In the genomic region with DNA sequence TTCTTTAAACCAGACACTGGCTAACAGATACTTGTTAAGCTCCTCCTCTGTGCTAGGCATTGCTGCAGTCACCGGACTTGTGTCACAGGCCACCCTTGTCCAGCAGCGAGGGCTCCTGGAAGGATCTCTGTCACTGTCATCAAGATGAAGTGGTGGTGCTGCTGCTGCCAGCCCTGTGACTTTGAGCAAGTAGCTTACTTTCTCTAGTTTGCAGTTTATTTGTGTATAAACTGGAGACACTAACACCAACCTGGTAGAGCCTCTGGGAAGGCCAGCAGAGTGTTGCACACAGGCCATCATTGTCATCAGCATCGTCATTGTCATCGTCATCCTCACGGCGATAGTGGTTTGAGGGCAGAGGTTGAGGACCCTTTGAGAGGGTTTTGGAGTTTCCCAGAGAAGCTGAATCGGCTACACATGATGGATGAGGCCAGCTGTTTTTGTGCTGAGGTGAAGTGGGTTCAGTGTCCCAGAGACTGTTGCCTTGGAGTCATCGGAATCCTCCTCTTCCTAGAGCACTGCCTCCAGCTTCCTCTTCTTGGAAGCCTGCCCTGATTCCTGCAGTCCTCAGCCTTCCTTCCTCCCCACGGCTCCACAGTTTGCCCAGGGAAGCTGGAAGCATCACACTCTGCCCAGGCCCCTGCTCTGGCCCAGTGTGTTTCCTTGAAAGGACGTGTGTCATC, we compare ENCODE assay signal across 15 cellular contexts.
DNase-seq lines count a peak whose midpoint lies in the region; ATAC-seq and TF ChIP-seq lines count a peak whose summit lies in the region.
"Had no signal": no experiment of that assay in that cellular context is flagged by ENCODE, and none has a peak within 500 bp of the region (broad histone marks: within the 10 kb centered on the region; RNA-seq: fewer than 3 reads in every experiment).

No MANE protein-coding gene starts in this region.

- dilution Hi-C loops in IMR-90 (cut with HindIII; ENCODE audit: low sequenced_read_pairs, unreplicated experiment), result no loop called here

- in situ Hi-C loops in IMR-90 (cut with MboI; ENCODE audit: low sequenced_read_pairs), result no loop called here

- H3K4ac ChIP-seq in IMR-90 (ENCODE audit: low read depth, low read length), result peak overlapping the region; percentile 19

- WGBS in IMR-90 (ENCODE audit: extremely low coverage in 2 of 2, insufficient read length in 1 of 2), 2 experiments, result 38% methylated on average over 5 of the region's 10 CpGs; no CpG with 5 or more reads in 1 of the 2 experiments
- WGBS in ectodermal cell, 2 experiments, result 78 to 83% methylated on average over 10 of the region's 10 CpGs

- peak overlapping the region; percentile 1 to 12; a peak in 2 of 4 replicates for H4K8ac ChIP-seq in IMR-90 (ENCODE audit: low read depth in 2 of 2, low read length in 2 of 2)

- peak overlapping the region; percentile 12; the same call in 1 of the 2 replicates for H3K14ac ChIP-seq in IMR-90 (replicated peaks; ENCODE audit: low read depth, low read length)

- TF ChIP-seq CTCF in IMR-90 (conservative IDR thresholded peaks at IDR 0.05; ENCODE audit: low read depth, low read length), result no peak
- no peak for TF ChIP-seq CTCF in parathyroid adenoma (IDR thresholded peaks at IDR 0.05)

- peak overlapping the region; percentile 33; the same call in 1 of the 2 replicates for H2BK20ac ChIP-seq in IMR-90 (ENCODE audit: low read depth, low read length)

- no peak overlapping the region for H3K9ac ChIP-seq in IMR-90 (ENCODE audit: low read depth, low read length)
- no peak overlapping the region for H3K9ac ChIP-seq in parathyroid adenoma

- no peak overlapping the region for H3K4me3 ChIP-seq in IMR-90 (ENCODE audit: insufficient read depth, low read depth, low read length)
- H3K4me3 ChIP-seq in ectodermal cell (ENCODE audit: insufficient read depth, low read depth, low read length), result no peak overlapping the region
- H3K4me3 ChIP-seq in parathyroid adenoma (ENCODE audit: low read depth, low read length), result no peak overlapping the region

- H2BK120ac ChIP-seq in IMR-90 (ENCODE audit: low read depth, low read length), result no peak overlapping the region

- H3K27ac ChIP-seq in IMR-90 (ENCODE audit: insufficient read depth, low read length) (peak overlapping the region; percentile 53), ectodermal cell (ENCODE audit: insufficient read depth, low read depth, low read length, poor library complexity, severe bottlenecking) (peak overlapping the region; percentile 30), parathyroid adenoma (peak overlapping the region; percentile 43)
- H3K27ac ChIP-seq: brain microvascular endothelial cell had no signal

- H3K9me3 ChIP-seq in IMR-90 (ENCODE audit: control insufficient read depth, insufficient read depth, low read length), result no peaks in the 10 kb centered on the region
- H3K9me3 ChIP-seq in ectodermal cell (ENCODE audit: control insufficient read depth, low read length), result no peaks in the 10 kb centered on the region
- H3K9me3 ChIP-seq in parathyroid adenoma (ENCODE audit: control insufficient read depth, low read length), result no peaks in the 10 kb centered on the region

- H2AFZ ChIP-seq in IMR-90 (replicated peaks; ENCODE audit: low read length, poor library complexity), result peak overlapping the region; percentile 0
- H2AFZ ChIP-seq in parathyroid adenoma, result no peak overlapping the region

- TF ChIP-seq RAD21 in IMR-90 (IDR thresholded peaks at IDR 0.05; ENCODE audit: low read length), result no peak

- H2AK9ac ChIP-seq in IMR-90 (replicated peaks; ENCODE audit: low read depth, low read length, poor library complexity), result no peak overlapping the region

- peaks cover 50% of the 10 kb centered on the region for H4K20me1 ChIP-seq in IMR-90 (ENCODE audit: insufficient read depth, low read length)

- DNase-seq in IMR-90 (peak; percentile 78), left lobe of liver (ENCODE audit: low spot score) (no peak), SKM-1 (lab: John Stamatoyannopoulos, UW; ENCODE audit: unreplicated experiment) (no peak)
- DNase-seq: activated gamma-delta T cell, brain microvascular endothelial cell, head of caudate nucleus, kidney glomerular epithelial cell, NCI-H187, NCI-H526 had no signal

- peaks cover 24% of the 10 kb centered on the region for H3K9me1 ChIP-seq in IMR-90 (ENCODE audit: insufficient read depth, low read length)

- H2BK15ac ChIP-seq in IMR-90 (ENCODE audit: low read depth, low read length), result no peak overlapping the region

- ATAC-seq in IMR-90 (ENCODE audit: low read depth) (peak; percentile 58), left lobe of liver (peak; percentile 59), HG03342 (IDR thresholded peaks at IDR 0.05; ENCODE audit: unreplicated experiment) (no peak), HG02642 (IDR thresholded peaks at IDR 0.05; ENCODE audit: poor library complexity, unreplicated experiment) (no peak), HG02938 (IDR thresholded peaks at IDR 0.05; ENCODE audit: unreplicated experiment) (no peak)
- ATAC-seq: Panc1 had no signal

- H3K27me3 ChIP-seq in IMR-90 (ENCODE audit: control insufficient read depth, insufficient read depth, low read length) (no peaks in the 10 kb centered on the region), ectodermal cell (ENCODE audit: control insufficient read depth, insufficient read depth, low read length, poor library complexity, severe bottlenecking) (no peaks in the 10 kb centered on the region), parathyroid adenoma (ENCODE audit: control insufficient read depth, insufficient read depth, low read length) (no peaks in the 10 kb centered on the region)
- H3K27me3 ChIP-seq: brain microvascular endothelial cell had no signal

- peaks cover 43% of the 10 kb centered on the region for H3K36me3 ChIP-seq in IMR-90 (ENCODE audit: control insufficient read depth, insufficient read depth, low read length)
- H3K36me3 ChIP-seq in ectodermal cell (ENCODE audit: control insufficient read depth, insufficient read depth, low read length), result no peaks in the 10 kb centered on the region
- H3K36me3 ChIP-seq in parathyroid adenoma (ENCODE audit: control insufficient read depth, insufficient read depth, low read length), result no peaks in the 10 kb centered on the region
- H3K36me3 ChIP-seq: brain microvascular endothelial cell had no signal

- H2AK5ac ChIP-seq in IMR-90 (ENCODE audit: low read depth, low read length), result peak overlapping the region; percentile 54; the same call in 1 of the 2 replicates

- POLR2A ChIA-PET in IMR-90 (lab: Charles Lee; ENCODE audit: unreplicated experiment), result no interaction called here

- no peak overlapping the region for H2BK5ac ChIP-seq in IMR-90 (ENCODE audit: low read depth, low read length, poor library complexity, severe bottlenecking)

- H4K91ac ChIP-seq in IMR-90 (ENCODE audit: insufficient read depth, low read depth, low read length), result peak overlapping the region; percentile 27; the same call in 1 of the 2 replicates

- no peak overlapping the region for H3K56ac ChIP-seq in IMR-90 (ENCODE audit: extremely low read depth, insufficient read depth, low read length)

- H3K79me1 ChIP-seq in IMR-90 (ENCODE audit: low read depth in 1 of 2, low read length in 2 of 2), result peaks cover 40 to 77% of the 10 kb centered on the region in 2 experiments

- TF ChIP-seq POLR2A in IMR-90 (IDR thresholded peaks at IDR 0.05; ENCODE audit: low read depth, low read length), result no peak

- H3K23ac ChIP-seq in IMR-90 (ENCODE audit: low read depth, low read length), result no peak overlapping the region

- peak overlapping the region; percentile 57; the same call in 1 of the 2 replicates for H3K18ac ChIP-seq in IMR-90 (ENCODE audit: low read depth, low read length)

- no peak overlapping the region for H4K5ac ChIP-seq in IMR-90 (ENCODE audit: low read depth, low read length)

- H3K79me2 ChIP-seq in parathyroid adenoma, result peaks cover 53% of the 10 kb centered on the region

- H3K4me1 ChIP-seq in IMR-90 (ENCODE audit: control insufficient read depth, insufficient read depth, low read length) (peaks cover 26% of the 10 kb centered on the region), ectodermal cell (ENCODE audit: control insufficient read depth, insufficient read depth, low read length) (peaks cover 24% of the 10 kb centered on the region), parathyroid adenoma (peaks cover 23% of the 10 kb centered on the region)

- H3K4me2 ChIP-seq in IMR-90 (ENCODE audit: low read depth, low read length) (no peak overlapping the region), parathyroid adenoma (ENCODE audit: low read length) (no peak overlapping the region)

- intact Hi-C loops in IMR-90 (cut with micrococcal nuclease), result loop anchor here (5.0 kb wide), 1 partner anchor 76 kb away; no protein-coding TSS in a partner anchor

- BruUV-seq in IMR-90 (replicated peaks; lab: Mats Ljungman, UMichigan), result no TSS peak

- CTCF ChIA-PET in IMR-90 (lab: Yijun Ruan, JAX), result no interaction called here

TF ChIP-seq in IMR-90, 13 proteins besides CTCF, POLR2A, EP300 and RAD21:
- TF ChIP-seq MAFK (IDR thresholded peaks at IDR 0.05; ENCODE audit: low read depth, low read length), result no peak
- TF ChIP-seq CEBPB (IDR thresholded peaks at IDR 0.05; ENCODE audit: low read depth, low read length), result peak; percentile 18; the same call in 1 of the 2 replicates
- TF ChIP-seq FOS (IDR thresholded peaks at IDR 0.05; ENCODE audit: low read depth, low read length), result no peak
- TF ChIP-seq, protein P1, sequence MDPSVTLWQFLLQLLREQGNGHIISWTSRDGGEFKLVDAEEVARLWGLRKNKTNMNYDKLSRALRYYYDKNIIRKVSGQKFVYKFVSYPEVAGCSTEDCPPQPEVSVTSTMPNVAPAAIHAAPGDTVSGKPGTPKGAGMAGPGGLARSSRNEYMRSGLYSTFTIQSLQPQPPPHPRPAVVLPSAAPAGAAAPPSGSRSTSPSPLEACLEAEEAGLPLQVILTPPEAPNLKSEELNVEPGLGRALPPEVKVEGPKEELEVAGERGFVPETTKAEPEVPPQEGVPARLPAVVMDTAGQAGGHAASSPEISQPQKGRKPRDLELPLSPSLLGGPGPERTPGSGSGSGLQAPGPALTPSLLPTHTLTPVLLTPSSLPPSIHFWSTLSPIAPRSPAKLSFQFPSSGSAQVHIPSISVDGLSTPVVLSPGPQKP (IDR thresholded peaks at IDR 0.05; ENCODE audit: borderline replicate concordance, low read depth, low read length), result no peak
- TF ChIP-seq BHLHE40 (IDR thresholded peaks at IDR 0.05; ENCODE audit: low read depth, low read length), result no peak
- TF ChIP-seq RFX5 (IDR thresholded peaks at IDR 0.05; ENCODE audit: low read depth, low read length), result no peak

Comparison
In these comparisons a context has a peak if more than half of its experiments do, and no peak if none do; other contexts are left out.
1. ATAC-seq: peak in IMR-90 (single experiment) and left lobe of liver (single experiment); none in HG03342 (single experiment), HG02642 (single experiment) and HG02938 (single experiment).
2. Peak in every context shown above with its lines, with median percentiles within 50 percentile points of each other: H3K27ac ChIP-seq.